ENCODE assay signal across 1 cellular context in the genomic region with DNA sequence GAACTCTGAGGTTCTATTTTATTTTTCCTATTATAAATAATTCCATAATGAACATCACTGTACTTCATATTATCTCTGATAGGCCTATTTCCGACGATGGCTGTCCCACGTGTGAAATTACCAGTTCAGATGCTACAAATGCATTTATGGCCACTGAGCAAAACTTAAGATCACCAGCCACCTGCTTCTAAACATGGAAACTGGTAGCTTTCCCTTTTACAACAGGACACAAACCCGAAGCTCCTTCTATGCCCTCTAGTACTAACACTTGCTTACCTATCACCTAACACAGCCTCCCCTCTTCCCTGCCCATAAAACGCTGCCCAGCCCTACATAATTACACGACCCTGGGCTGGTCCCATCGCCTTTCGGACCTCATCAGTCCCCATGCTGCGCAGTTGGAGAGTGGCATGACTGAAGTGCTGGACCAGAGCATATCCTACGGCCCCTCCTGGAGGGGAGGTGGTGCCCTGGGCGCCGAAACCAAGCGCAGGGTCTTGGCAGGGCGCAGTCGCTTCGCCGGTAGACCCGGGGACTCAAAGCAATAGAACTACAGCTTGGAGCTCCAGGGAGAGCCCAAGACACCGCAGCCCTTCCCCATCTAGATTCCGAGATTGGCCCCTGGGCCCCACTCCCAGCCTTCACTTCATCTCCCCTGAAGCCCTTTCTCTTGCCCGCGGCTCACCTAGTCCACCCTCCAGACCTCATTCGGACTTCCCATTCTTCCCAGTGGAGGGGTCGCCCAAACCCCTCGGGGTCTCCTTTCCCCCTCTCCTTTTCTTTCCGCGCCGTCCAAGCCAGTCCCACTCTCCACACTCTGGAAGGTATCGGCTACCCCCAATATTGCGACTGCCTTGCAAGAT.
TF ChIP-seq lines count a peak whose summit lies in the region.

No MANE protein-coding gene starts in this region.

TF ChIP-seq in endothelial cell of umbilical vein, 7 proteins besides CTCF, POLR2A, EP300 and RAD21:
- TF ChIP-seq EZH2 (IDR thresholded peaks at IDR 0.05; ENCODE audit: borderline replicate concordance, low read depth, low read length, severe bottlenecking) (no peak), JUN (IDR thresholded peaks at IDR 0.05; ENCODE audit: borderline replicate concordance, insufficient read depth, insufficient read length, low read depth) (no peak), GATA2 (IDR thresholded peaks at IDR 0.05; ENCODE audit: insufficient read depth, insufficient read length, low read depth, low read length) (no peak), POLR2AphosphoS5 (IDR thresholded peaks at IDR 0.05; ENCODE audit: insufficient read depth, low read depth, low read length) (no peak), FOS (IDR thresholded peaks at IDR 0.05; ENCODE audit: borderline replicate concordance, insufficient read depth, low read length) (no peak), MYC (IDR thresholded peaks at IDR 0.05; ENCODE audit: low read depth, low read length) (no peak)
- TF ChIP-seq, protein P1, sequence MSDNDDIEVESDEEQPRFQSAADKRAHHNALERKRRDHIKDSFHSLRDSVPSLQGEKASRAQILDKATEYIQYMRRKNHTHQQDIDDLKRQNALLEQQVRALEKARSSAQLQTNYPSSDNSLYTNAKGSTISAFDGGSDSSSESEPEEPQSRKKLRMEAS (IDR thresholded peaks at IDR 0.05; ENCODE audit: insufficient read depth, insufficient read length): no peak
TF ChIP-seq in endothelial cell of umbilical vein: peak in this region for 0.
